ENCODE assay signal across 1 cellular context in the genomic region with DNA sequence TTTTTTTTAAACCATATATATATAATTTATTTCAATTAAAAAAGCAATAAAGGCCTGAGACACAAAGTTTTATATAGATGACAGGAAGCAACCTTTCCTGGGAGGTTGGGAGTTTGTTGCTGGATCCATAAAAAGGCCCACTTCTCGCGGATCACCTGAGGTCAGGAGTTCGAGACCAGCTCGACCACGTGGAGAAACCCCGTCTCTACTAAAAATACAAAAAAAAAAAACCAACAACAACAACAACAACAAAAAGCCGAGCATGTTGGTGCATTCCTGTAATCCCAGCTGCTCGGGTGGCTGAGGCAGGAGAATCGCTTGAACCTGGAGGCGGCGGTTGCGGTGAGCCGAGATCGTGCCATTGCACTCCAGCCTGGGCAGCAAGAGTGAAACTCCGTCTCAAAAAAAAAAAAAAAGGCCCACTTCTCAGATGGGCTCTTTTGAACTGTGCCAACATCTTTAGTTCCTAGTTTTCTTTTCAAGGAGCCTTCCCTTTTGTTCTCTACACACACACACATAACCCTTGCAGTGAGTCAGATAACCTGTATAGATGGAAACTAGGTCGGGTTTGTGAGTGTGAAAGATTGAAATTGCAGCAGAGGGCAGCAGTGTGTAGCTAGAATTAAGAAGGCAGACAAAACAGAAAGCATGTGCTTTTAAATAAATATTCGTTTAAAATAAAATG.
A peak's percentile ranks its signal among the peaks of the same experiment; 100 is the strongest.
TF ChIP-seq lines count a peak whose summit lies in the region.

No MANE protein-coding gene starts in this region.

TF ChIP-seq in H1, 55 proteins besides CTCF, POLR2A, EP300 and RAD21 (continued from another document):
- TF ChIP-seq CHD7 (IDR thresholded peaks at IDR 0.05; ENCODE audit: insufficient replicate concordance, low read length) (no peak), MAX (IDR thresholded peaks at IDR 0.05) (0 out of 2 replicates have a peak, but pooled peaks have one; percentile 12), TEAD4 (IDR thresholded peaks at IDR 0.05; ENCODE audit: low read depth, low read length) (no peak), PHF8 (conservative IDR thresholded peaks at IDR 0.05; ENCODE audit: low read depth, low read length) (no peak), JUND (IDR thresholded peaks at IDR 0.05; ENCODE audit: low read length) (0 out of 2 replicates have a peak, but pooled peaks have one; percentile 13)
